ENCODE assay signal across 8 cellular contexts in genomic region chr6:37221585-37222124, GRCh38. TPM values are rescaled to one million over a fixed set of nuclear protein-coding genes. Genes with fewer than 3 reads are reported as not detected.
DNase-seq lines count a peak whose midpoint lies in the region; ATAC-seq and TF ChIP-seq lines count a peak whose summit lies in the region.

No MANE protein-coding gene starts in this region.

- POLR2A ChIA-PET in CD8-positive, alpha-beta memory T cell (lab: Charles Lee), result no interaction called here

- peak overlapping the region; percentile 83 to 94 (median 87) for H3K4me3 Mint-ChIP-seq in CD8-positive, alpha-beta memory T cell
- peak overlapping the region; percentile 90 for H3K4me3 Mint-ChIP-seq in nephron progenitor cell

- CTCF ChIA-PET in CD8-positive, alpha-beta memory T cell (lab: Charles Lee), result interaction anchor here (0.8 to 3.1 kb wide), 4 partner anchors 10 to 203 kb away, joined by 4 to 18 read pairs (median 4); no protein-coding TSS in a partner anchor

- no peaks in the 10 kb centered on the region for H3K27me3 ChIP-seq in CD8-positive, alpha-beta memory T cell (ENCODE audit: insufficient read depth, low read length, poor library complexity, severe bottlenecking)
- no peaks in the 10 kb centered on the region for H3K27me3 ChIP-seq in HUES64 (ENCODE audit: insufficient read depth, low read length)

- no peaks in the 10 kb centered on the region for H3K36me3 ChIP-seq in CD8-positive, alpha-beta memory T cell (ENCODE audit: insufficient read depth, low read length)
- no peaks in the 10 kb centered on the region for H3K36me3 ChIP-seq in HUES64 (ENCODE audit: insufficient read depth, low read length)

- H3K9me3 ChIP-seq in CD8-positive, alpha-beta memory T cell (ENCODE audit: low read length), result no peaks in the 10 kb centered on the region
- H3K9me3 ChIP-seq in HUES64 (ENCODE audit: insufficient read depth, low read depth, low read length), result no peaks in the 10 kb centered on the region

- TF ChIP-seq CTCF in cardiac fibroblast (IDR thresholded peaks at IDR 0.05; ENCODE audit: low read depth, low read length) (no peak), nephron progenitor cell (IDR thresholded peaks at IDR 0.05) (no peak)

- peak overlapping the region; percentile 90 for H3K4me3 ChIP-seq in CD8-positive, alpha-beta memory T cell (ENCODE audit: low read length)
- peak overlapping the region; percentile 60 for H3K4me3 ChIP-seq in HUES64 (ENCODE audit: low read length)
- peak overlapping the region; percentile 57 to 65 for H3K4me3 ChIP-seq in cardiac fibroblast (replicated peaks in 1 of 2; ENCODE audit: low read depth in 2 of 2, low read length in 2 of 2)

- peak overlapping the region; percentile 12 for H3K27ac ChIP-seq in CD8-positive, alpha-beta memory T cell (ENCODE audit: low read depth, low read length)
- peak overlapping the region; percentile 62 for H3K27ac ChIP-seq in HUES64 (ENCODE audit: low read depth, low read length)

- peak overlapping the region in 2 of 8 donors; percentile 54 to 79 for H3K27ac Mint-ChIP-seq in CD8-positive, alpha-beta memory T cell
- H3K27ac Mint-ChIP-seq in nephron progenitor cell, result peak overlapping the region; percentile 85

- 34% methylated on average over 6 of the region's 6 CpGs for WGBS in HUES64

- H3K4me1 ChIP-seq in CD8-positive, alpha-beta memory T cell (ENCODE audit: insufficient read depth, low read length), result peaks cover 9% of the 10 kb centered on the region
- peaks cover 10% of the 10 kb centered on the region for H3K4me1 ChIP-seq in HUES64 (ENCODE audit: insufficient read depth, low read length)

- no peaks in the 10 kb centered on the region for H3K36me3 Mint-ChIP-seq in CD8-positive, alpha-beta memory T cell
- no peaks in the 10 kb centered on the region for H3K36me3 Mint-ChIP-seq in nephron progenitor cell (ENCODE audit: low read depth)

- ATAC-seq in HG03097 (IDR thresholded peaks at IDR 0.05; ENCODE audit: low FRiP score, unreplicated experiment) (no peak), HG03469 (IDR thresholded peaks at IDR 0.05; ENCODE audit: unreplicated experiment) (no peak)

- no peak for DNase-seq in CD8-positive, alpha-beta memory T cell
- DNase-seq in cardiac fibroblast (ENCODE audit: low read depth in 2 of 2), result no peak
- no peak for DNase-seq in nephron progenitor cell
- DNase-seq in glomerular visceral epithelial cell (ENCODE audit: extremely low spot score), result no peak
- DNase-seq in ureter (ENCODE audit: low spot score), result no peak

- no peaks in the 10 kb centered on the region for H3K27me3 Mint-ChIP-seq in CD8-positive, alpha-beta memory T cell
- H3K27me3 Mint-ChIP-seq in nephron progenitor cell (ENCODE audit: low read depth, poor library complexity), result peaks cover 7% of the 10 kb centered on the region

- no peaks in the 10 kb centered on the region for H3K9me3 Mint-ChIP-seq in CD8-positive, alpha-beta memory T cell
- peaks cover 4% of the 10 kb centered on the region for H3K9me3 Mint-ChIP-seq in nephron progenitor cell

- peaks cover 8 to 13% (median 12%) of the 10 kb centered on the region in 3 donors for H3K4me1 Mint-ChIP-seq in CD8-positive, alpha-beta memory T cell
- H3K4me1 Mint-ChIP-seq in nephron progenitor cell, result peaks cover 22% of the 10 kb centered on the region

- peak overlapping the region; percentile 50 for H3K9ac ChIP-seq in HUES64 (ENCODE audit: low read depth, low read length)

RNA-seq across cellular contexts. Expression of gene TBC1D22B, which starts 35.9 kb away (rescaled TPM):
- total RNA-seq in CD8-positive, alpha-beta memory T cell, result 10 to 100 TPM; 14.4 TPM
- polyA plus RNA-seq in CD8-positive, alpha-beta memory T cell, result 11.2 TPM
- polyA plus RNA-seq in HUES64 (2013, experiment 1 of 2), result 12.2 TPM
- polyA plus RNA-seq in HUES64 (2013, experiment 2 of 2), result 12.6 TPM
- 12.5 TPM for total RNA-seq in ureter

RNA-seq across cellular contexts. Expression of gene TMEM217, which starts 36.3 kb away (rescaled TPM):
- 1 to 10 TPM; 4.2 to 6.6 TPM for total RNA-seq in CD8-positive, alpha-beta memory T cell
- polyA plus RNA-seq in CD8-positive, alpha-beta memory T cell, result 0.44 TPM
- 0.45 TPM for polyA plus RNA-seq in HUES64 (2013, experiment 1 of 2)
- 0.51 TPM for polyA plus RNA-seq in HUES64 (2013, experiment 2 of 2)
- 1.2 TPM for total RNA-seq in ureter

RNA-seq across cellular contexts. Expression of gene PIM1, which starts 51.7 kb away (rescaled TPM):
- total RNA-seq in CD8-positive, alpha-beta memory T cell, result 10 to 100 TPM; 93.7 to 99.1 TPM
- polyA plus RNA-seq in CD8-positive, alpha-beta memory T cell, result 253 TPM
- 34.5 TPM for polyA plus RNA-seq in HUES64 (2013, experiment 1 of 2)
- 40.9 TPM for polyA plus RNA-seq in HUES64 (2013, experiment 2 of 2)
- total RNA-seq in ureter, result 35.0 TPM
